In genomic region chr15:38128389-38128788, GRCh38 we compare ENCODE assay signal across 14 cellular contexts.
A peak's percentile ranks its signal among the peaks of the same experiment; 100 is the strongest.
DNase-seq lines count a peak whose midpoint lies in the region; ATAC-seq, FAIRE-seq and TF ChIP-seq lines count a peak whose summit lies in the region.
"Had no signal": no experiment of that assay in that cellular context is flagged by ENCODE, and none has a peak within 500 bp of the region (broad histone marks: within the 10 kb centered on the region; RNA-seq: fewer than 3 reads in every experiment).

No MANE protein-coding gene starts in this region.

- H3K9me2 ChIP-seq in hepatocyte (replicated peaks; ENCODE audit: insufficient read depth), result no peaks in the 10 kb centered on the region
- no peaks in the 10 kb centered on the region for H3K9me2 ChIP-seq in GM23338 (ENCODE audit: insufficient read depth)

- H4K20me1 ChIP-seq in hepatocyte (ENCODE audit: insufficient read depth, poor library complexity, severe bottlenecking) (no peaks in the 10 kb centered on the region), smooth muscle cell (ENCODE audit: low read depth) (no peaks in the 10 kb centered on the region), GM23338 (replicated peaks; ENCODE audit: insufficient read depth) (no peaks in the 10 kb centered on the region)

- WGBS in hepatocyte (ENCODE audit: low lambda C conversion rate, missing lambda C conversion rate), result 51% methylated on average over 3 of the region's 3 CpGs
- WGBS in smooth muscle cell (ENCODE audit: low lambda C conversion rate), result 15% methylated on average over 3 of the region's 3 CpGs

- H3K9me3 ChIP-seq in hepatocyte (ENCODE audit: low read depth), result no peaks in the 10 kb centered on the region
- H3K9me3 ChIP-seq in smooth muscle cell (replicated peaks; ENCODE audit: low read depth), result no peaks in the 10 kb centered on the region
- H3K9me3 ChIP-seq: left lung had no signal

- H3K4me1 ChIP-seq in hepatocyte (ENCODE audit: insufficient read depth) (peaks cover 18% of the 10 kb centered on the region), smooth muscle cell (ENCODE audit: low read depth) (peaks cover 33% of the 10 kb centered on the region), GM23338 (ENCODE audit: insufficient read depth) (no peaks in the 10 kb centered on the region)

- FAIRE-seq in D721Med (lab: Jason Lieb, UNC), result no peak

- H3K27ac Mint-ChIP-seq in GM23338, result no peak overlapping the region

- no peaks in the 10 kb centered on the region for H3K36me3 Mint-ChIP-seq in GM23338 (ENCODE audit: low read depth)

- no peaks in the 10 kb centered on the region for H3K36me3 ChIP-seq in hepatocyte (replicated peaks; ENCODE audit: insufficient read depth, low read depth)
- H3K36me3 ChIP-seq in smooth muscle cell (ENCODE audit: low read depth), result no peaks in the 10 kb centered on the region
- H3K36me3 ChIP-seq in GM23338 (ENCODE audit: insufficient read depth), result no peaks in the 10 kb centered on the region
- H3K36me3 ChIP-seq: left lung had no signal

- peak; percentile 44 for DNase-seq in HT1080 (ENCODE audit: low read depth)
- peak; percentile 82 for DNase-seq in amniotic epithelial cell (ENCODE audit: low read depth)
- peak; percentile 36 for DNase-seq in hepatocyte (ENCODE audit: low spot score)
- no peak for DNase-seq in smooth muscle cell (lab: John Stamatoyannopoulos, UW; ENCODE audit: unreplicated experiment)
- DNase-seq in GM23338 (ENCODE audit: low spot score), result no peak
- DNase-seq in NCI-H774 (lab: John Stamatoyannopoulos, UW), result no peak
- no peak for DNase-seq in D721Med (ENCODE audit: insufficient read length, low spot score)
- DNase-seq: amniotic stem cell, KBM-7, left lung, NCI-H446 treated with DMSO at 0.1 percent for 48 hours, small intestine, SW 1271 had no signal

- peaks cover 15% of the 10 kb centered on the region for H3K4me1 Mint-ChIP-seq in GM23338

- no peak overlapping the region for H3K4me3 Mint-ChIP-seq in GM23338

- TF ChIP-seq CTCF in hepatocyte (IDR thresholded peaks at IDR 0.05; ENCODE audit: poor library complexity), result no peak
- TF ChIP-seq CTCF in smooth muscle cell (IDR thresholded peaks at IDR 0.05; ENCODE audit: borderline replicate concordance, insufficient read depth, poor library complexity, severe bottlenecking), result no peak
- TF ChIP-seq CTCF in GM23338 (conservative IDR thresholded peaks at IDR 0.05; ENCODE audit: low read depth in 2 of 2), result no peak
- no peak for TF ChIP-seq CTCF in D721Med (IDR thresholded peaks at IDR 0.05; ENCODE audit: insufficient read depth, missing control alignments)

- ATAC-seq in GM23338, result no peak
- ATAC-seq: esophagus mucosa, left lung had no signal

- H2AFZ ChIP-seq in hepatocyte, result no peak overlapping the region
- H2AFZ ChIP-seq in smooth muscle cell (ENCODE audit: low read depth), result no peak overlapping the region
- H2AFZ ChIP-seq in GM23338, result no peak overlapping the region

- no peak overlapping the region for H3K4me2 ChIP-seq in hepatocyte
- peak overlapping the region; percentile 79 for H3K4me2 ChIP-seq in smooth muscle cell
- H3K4me2 ChIP-seq in GM23338, result no peak overlapping the region

- H3K27me3 ChIP-seq in hepatocyte (no peaks in the 10 kb centered on the region), smooth muscle cell (ENCODE audit: low read depth) (no peaks in the 10 kb centered on the region), GM23338 (ENCODE audit: insufficient read depth) (no peaks in the 10 kb centered on the region)
- H3K27me3 ChIP-seq: left lung had no signal

- no peaks in the 10 kb centered on the region for H3K27me3 Mint-ChIP-seq in GM23338 (ENCODE audit: insufficient read depth, low read depth, poor library complexity)

- H3K9me3 Mint-ChIP-seq in GM23338, result no peaks in the 10 kb centered on the region; the same call in 2 of the 3 replicates

- H3K79me2 ChIP-seq in hepatocyte, result no peaks in the 10 kb centered on the region
- H3K79me2 ChIP-seq in smooth muscle cell (ENCODE audit: low read depth), result no peaks in the 10 kb centered on the region
- H3K79me2 ChIP-seq in GM23338 (replicated peaks; ENCODE audit: insufficient read depth), result no peaks in the 10 kb centered on the region

- peak overlapping the region; percentile 77 for H3K9ac ChIP-seq in smooth muscle cell (ENCODE audit: low read depth)

- H3K27ac ChIP-seq in hepatocyte, result peak overlapping the region; percentile 85
- H3K27ac ChIP-seq in smooth muscle cell (ENCODE audit: low read depth), result peak overlapping the region; percentile 95
- no peak overlapping the region for H3K27ac ChIP-seq in GM23338 (ENCODE audit: low read depth)

- H3K4me3 ChIP-seq in hepatocyte (no peak overlapping the region), smooth muscle cell (no peak overlapping the region), GM23338 (no peak overlapping the region)
- H3K4me3 ChIP-seq: left lung had no signal

- H3F3A ChIP-seq in smooth muscle cell (ENCODE audit: low read depth), result peaks cover 26% of the 10 kb centered on the region
- no peaks in the 10 kb centered on the region for H3F3A ChIP-seq in GM23338 (replicated peaks; ENCODE audit: low read depth)

TF ChIP-seq in GM23338, 12 proteins besides CTCF, POLR2A, EP300 and RAD21:
- TF ChIP-seq ZNF331 (CRISPR knock-in tag; IDR thresholded peaks at IDR 0.05; ENCODE audit: low read depth), result no peak
- no peak for TF ChIP-seq JUNB (IDR thresholded peaks at IDR 0.05; ENCODE audit: unreplicated experiment)
- TF ChIP-seq ZNF114 (CRISPR knock-in tag; IDR thresholded peaks at IDR 0.05), result no peak
- TF ChIP-seq CREB1 (CRISPR knock-in tag; IDR thresholded peaks at IDR 0.05; ENCODE audit: low read depth), result no peak

Comparison
In these comparisons a context has a peak if more than half of its experiments do, and no peak if none do; other contexts are left out.
1. DNase-seq: peak in HT1080 (single experiment), amniotic epithelial cell (single experiment) and hepatocyte (single experiment); none in smooth muscle cell (single experiment), GM23338 (single experiment), NCI-H774 (single experiment) and D721Med (single experiment).